ENCODE assay signal across 21 cellular contexts in the genomic region with DNA sequence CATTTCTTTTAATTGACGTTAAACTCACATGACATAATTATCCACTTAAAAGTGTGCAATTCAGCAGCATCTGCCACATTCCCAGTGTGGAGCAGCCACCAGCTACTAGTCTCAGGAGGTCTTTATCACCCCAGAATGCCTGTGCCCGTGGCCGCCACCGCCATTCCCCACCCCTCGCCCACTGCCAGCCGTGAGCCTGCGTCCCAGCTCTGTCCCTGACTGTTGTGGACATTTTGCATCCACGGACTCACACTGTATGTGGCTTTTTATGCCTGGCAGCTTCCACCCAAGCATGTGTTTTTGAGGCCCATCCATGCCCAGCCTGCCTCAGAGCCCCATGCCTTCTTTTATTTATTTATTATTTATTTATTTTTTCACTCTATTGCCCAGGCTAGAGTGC.
"Had no signal": no experiment of that assay in that cellular context is flagged by ENCODE, and none has a peak within 500 bp of the region (broad histone marks: within the 10 kb centered on the region; RNA-seq: fewer than 3 reads in every experiment).

No MANE protein-coding gene starts in this region.

- H3K4me1 ChIP-seq: parathyroid adenoma, thyroid gland had no signal

- H3K9me3 ChIP-seq: esophagus muscularis mucosa, gastroesophageal sphincter, heart left ventricle, neutrophil, stomach, thyroid gland had no signal

- H3K4me2 ChIP-seq: hepatocyte had no signal

- H2AFZ ChIP-seq: hepatocyte, parathyroid adenoma had no signal

- H3K79me2 ChIP-seq: parathyroid adenoma had no signal

- ATAC-seq: foreskin keratinocyte; gastroesophageal sphincter; heart left ventricle; left ventricle myocardium superior; natural killer cell; sciatic nerve; stimulated activated effector memory CD8-positive, alpha-beta T cell treated with anti-CD3 and anti-CD28 coated beads, Interleukin-12 subunit alpha, Interleukin-12 subunit beta, amount 100 ng/mL, for 72 hours had no signal

- H3K4me3 ChIP-seq: coronary artery, esophagus muscularis mucosa, gastroesophageal sphincter, heart left ventricle, hepatocyte, stomach, thyroid gland had no signal

- H3K27me3 ChIP-seq: esophagus muscularis mucosa, foreskin keratinocyte, gastroesophageal sphincter, heart left ventricle, hepatocyte, stomach, thyroid gland had no signal

- DNase-seq: effector CD4-positive, alpha-beta T cell; foreskin keratinocyte; heart left ventricle; kidney glomerular epithelial cell; left ventricle myocardium superior; mesendoderm; natural killer cell; stimulated activated CD4-positive, alpha-beta T cell treated with anti-CD3 and anti-CD28 coated beads, Interleukin-2, amount 100 ng/mL, for 24 hours; stimulated activated CD4-positive, alpha-beta T cell treated with anti-CD3 and anti-CD28 coated beads, Interleukin-4, amount 100 ng/mL, for 24 hours; stimulated activated naive CD4-positive, alpha-beta T cell treated with Interleukin-2 at 50 U/mL for 16 hours; stomach; thyroid gland; trophoblast cell had no signal

- H3K27ac ChIP-seq: coronary artery, foreskin keratinocyte, hepatocyte, neutrophil, parathyroid adenoma, stomach, thyroid gland had no signal

- H3K36me3 ChIP-seq: neutrophil, thyroid gland had no signal
